Comparison of ENCODE assay signal across 1 cellular context in the genomic region with DNA sequence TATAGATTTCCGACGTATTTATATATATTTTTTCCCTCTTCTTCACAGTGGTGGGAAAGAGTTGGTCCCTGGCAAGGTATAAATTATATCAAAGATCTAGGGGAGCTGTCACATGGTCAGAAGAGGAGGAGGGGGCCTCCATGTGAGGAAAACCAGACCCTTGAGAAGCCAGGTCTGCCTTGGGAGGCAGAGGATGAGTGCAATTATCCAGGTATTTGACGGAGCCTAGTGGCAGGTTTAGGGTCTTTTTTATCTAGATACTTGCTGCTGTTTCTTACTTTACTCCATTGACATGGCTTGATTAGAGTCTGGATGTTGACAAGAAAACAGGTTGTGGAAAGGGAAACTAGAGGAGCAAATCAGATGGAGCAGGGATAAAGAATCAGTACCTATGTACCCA.
TF ChIP-seq lines count a peak whose summit lies in the region.

No MANE protein-coding gene starts in this region.

TF ChIP-seq in IMR-90, 13 proteins besides CTCF, POLR2A, EP300 and RAD21:
- TF ChIP-seq ELK1 (IDR thresholded peaks at IDR 0.05; ENCODE audit: borderline replicate concordance, low read depth, low read length): no peak
- no peak for TF ChIP-seq CEBPB (IDR thresholded peaks at IDR 0.05; ENCODE audit: low read depth, low read length)
- no peak for TF ChIP-seq MAZ (IDR thresholded peaks at IDR 0.05; ENCODE audit: borderline replicate concordance, low read depth, low read length)
